In the genomic region with DNA sequence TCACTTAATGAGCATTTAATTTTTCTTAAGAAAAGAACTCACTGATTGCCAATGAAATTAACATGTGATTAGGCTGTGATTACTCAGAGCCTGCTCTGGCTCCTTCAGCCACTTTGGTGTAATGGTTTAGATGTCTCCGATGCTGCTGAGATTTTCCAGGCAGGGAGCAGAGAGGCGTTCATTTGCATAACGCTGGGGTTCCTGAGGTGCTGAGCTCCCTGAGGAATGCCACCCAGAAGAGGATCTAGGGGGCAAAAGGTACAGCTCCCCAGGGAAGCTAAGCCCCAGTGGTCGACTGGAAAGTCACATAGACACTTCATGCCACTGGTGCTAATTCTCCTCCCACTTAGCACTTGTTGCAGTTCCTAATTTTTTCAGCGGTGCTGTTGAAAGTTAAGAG, we compare ENCODE assay signal across 25 cellular contexts.
"Had no signal": no experiment of that assay in that cellular context is flagged by ENCODE, and none has a peak within 500 bp of the region (broad histone marks: within the 10 kb centered on the region; RNA-seq: fewer than 3 reads in every experiment).

No MANE protein-coding gene starts in this region.

- H3K4me1 ChIP-seq: esophagus muscularis mucosa, foreskin keratinocyte, gastroesophageal sphincter, heart left ventricle, lower lobe of right lung, psoas muscle, sigmoid colon, stomach had no signal

- H3K27ac Mint-ChIP-seq: immature natural killer cell; natural killer cell; stimulated activated effector memory CD8-positive, alpha-beta T cell treated with anti-CD3 and anti-CD28 coated beads, Interleukin-12 subunit alpha, Interleukin-12 subunit beta, amount 100 ng/mL, for 72 hours; type B pancreatic cell had no signal

- H3K4me3 Mint-ChIP-seq: immature natural killer cell; natural killer cell; stimulated activated effector memory CD8-positive, alpha-beta T cell treated with anti-CD3 and anti-CD28 coated beads, Interleukin-12 subunit alpha, Interleukin-12 subunit beta, amount 100 ng/mL, for 72 hours; type B pancreatic cell had no signal

- H3K27me3 Mint-ChIP-seq: type B pancreatic cell had no signal

- H2AFZ ChIP-seq: hepatocyte had no signal

- H3K36me3 ChIP-seq: ovary, thyroid gland had no signal

- H3K9me3 Mint-ChIP-seq: immature natural killer cell, natural killer cell, type B pancreatic cell had no signal

- H3K9me3 ChIP-seq: heart left ventricle, lower lobe of right lung, psoas muscle, thyroid gland had no signal

- ATAC-seq: foreskin keratinocyte; gastroesophageal sphincter; heart left ventricle; left ventricle myocardium superior; natural killer cell; psoas muscle; right cardiac atrium; stimulated activated effector memory CD8-positive, alpha-beta T cell treated with anti-CD3 and anti-CD28 coated beads, Interleukin-12 subunit alpha, Interleukin-12 subunit beta, amount 100 ng/mL, for 72 hours had no signal

- H3K4me1 Mint-ChIP-seq: stimulated activated effector memory CD8-positive, alpha-beta T cell treated with anti-CD3 and anti-CD28 coated beads, Interleukin-12 subunit alpha, Interleukin-12 subunit beta, amount 100 ng/mL, for 72 hours had no signal

- H3K4me3 ChIP-seq: esophagus muscularis mucosa, gastroesophageal sphincter, heart left ventricle, hepatocyte, lower lobe of right lung, ovary, psoas muscle, sigmoid colon, stomach, thyroid gland had no signal

- H3K79me2 ChIP-seq: hepatocyte had no signal

- H3K27ac ChIP-seq: esophagus muscularis mucosa, foreskin keratinocyte, gastroesophageal sphincter, heart left ventricle, hepatocyte, lower lobe of right lung, ovary, psoas muscle, sigmoid colon, stomach had no signal

- H3K27me3 ChIP-seq: esophagus muscularis mucosa, foreskin keratinocyte, gastroesophageal sphincter, heart left ventricle, hepatocyte, ovary, sigmoid colon, stomach, thyroid gland had no signal

- H3K4me2 ChIP-seq: hepatocyte had no signal

- DNase-seq: cortex of kidney; effector CD4-positive, alpha-beta T cell; foreskin keratinocyte; heart left ventricle; immature natural killer cell; islet precursor cell; left ventricle myocardium superior; lower lobe of right lung; natural killer cell; occipital lobe; ovary; posterior cingulate gyrus; psoas muscle; right cardiac atrium; sigmoid colon; stimulated activated CD4-positive, alpha-beta T cell treated with anti-CD3 and anti-CD28 coated beads, Interleukin-2, amount 100 ng/mL, for 24 hours; stimulated activated CD4-positive, alpha-beta T cell treated with anti-CD3 and anti-CD28 coated beads, Interleukin-4, amount 100 ng/mL, for 24 hours; stimulated activated naive CD4-positive, alpha-beta T cell treated with Interleukin-2 at 50 U/mL for 16 hours; stomach; thyroid gland had no signal
